In the genomic region with DNA sequence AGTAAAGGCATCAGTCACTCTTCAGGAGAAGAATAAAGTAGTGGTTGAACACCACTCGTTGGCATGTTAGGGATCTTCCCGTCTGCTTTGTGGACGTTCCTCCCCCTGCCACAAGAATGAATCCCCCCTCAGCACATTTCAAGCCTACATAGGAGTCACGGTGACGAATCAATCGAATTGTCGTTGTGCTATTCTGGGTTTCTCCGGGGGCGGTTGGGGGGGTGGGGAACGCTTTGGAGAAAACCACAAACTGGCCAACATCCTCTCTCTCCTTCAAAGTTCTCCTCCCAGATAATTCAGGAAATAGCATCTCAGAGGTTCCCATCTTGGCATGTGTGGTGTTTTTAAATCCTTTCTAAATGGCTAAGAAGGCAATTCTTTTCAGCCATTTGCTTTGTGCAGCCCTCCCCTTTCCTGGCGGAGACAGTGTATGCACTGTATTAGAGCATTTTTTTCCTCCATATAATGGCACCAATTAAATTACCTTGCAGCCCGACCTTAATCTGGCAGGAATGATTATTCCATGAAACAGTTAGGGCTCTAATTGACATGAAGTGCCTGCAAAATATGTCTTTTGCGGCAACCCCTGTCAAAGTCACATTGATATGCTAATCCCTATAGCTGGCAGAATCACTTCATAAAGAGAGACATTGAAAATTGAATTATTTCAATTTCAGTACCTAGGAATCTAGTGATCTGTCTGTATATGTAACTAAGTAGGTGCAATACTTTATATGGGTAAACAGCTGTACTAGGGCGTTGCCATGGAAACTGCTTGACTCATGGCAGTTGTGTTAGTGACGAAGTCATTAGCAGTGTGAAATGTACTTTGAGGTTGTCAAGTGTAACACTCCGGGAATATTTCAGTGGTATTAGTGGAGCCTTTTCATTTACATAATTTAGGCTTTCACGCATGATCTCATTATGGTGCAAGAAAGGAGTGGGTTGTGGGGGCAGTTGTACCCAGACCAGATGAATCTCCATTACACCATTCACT, we compare ENCODE assay signal across 1 cellular context.
TF ChIP-seq lines count a peak whose summit lies in the region.

No MANE protein-coding gene starts in this region.

TF ChIP-seq in K562, 482 proteins besides CTCF, POLR2A, EP300 and RAD21:
- TF ChIP-seq ZKSCAN8 (CRISPR knock-in tag; IDR thresholded peaks at IDR 0.05) (no peak), RFX1 (IDR thresholded peaks at IDR 0.05) (peak; percentile 81)
TF ChIP-seq in K562: peak in this region for 1.
